In genomic region chr7:111364413-111364812, GRCh38 we compare ENCODE assay signal across 16 cellular contexts.
DNase-seq lines count a peak whose midpoint lies in the region; ATAC-seq and TF ChIP-seq lines count a peak whose summit lies in the region.
"Had no signal": no experiment of that assay in that cellular context is flagged by ENCODE, and none has a peak within 500 bp of the region (broad histone marks: within the 10 kb centered on the region; RNA-seq: fewer than 3 reads in every experiment).

No MANE protein-coding gene starts in this region.

- H3K9ac ChIP-seq in SK-N-SH, result no peak overlapping the region

- ATAC-seq in esophagus mucosa (peak; percentile 98), left ventricle myocardium superior (no peak)
- ATAC-seq: activated CD4-positive, CD25-positive, alpha-beta regulatory T cell treated with anti-CD3 and anti-CD28 coated beads, Interleukin-2, amount 50 U/mL, for 24 hours; natural killer cell treated with Interleukin-12 subunit alpha and Interleukin-12 subunit beta and Interleukin-15 and Interleukin-18, amount 100 ng/mL, for 72 hours; Panc1 had no signal

- H3K4me1 ChIP-seq in SK-N-SH (ENCODE audit: control insufficient read depth in 1 of 2, insufficient read depth in 2 of 2, low read depth in 1 of 2, low read length in 1 of 2), result peaks cover 0 to 15% of the 10 kb centered on the region in 2 experiments; a peak in 2 of 4 replicates
- peaks cover 0 to 22% (median 4%) of the 10 kb centered on the region in 3 donors for H3K4me1 ChIP-seq in esophagus squamous epithelium

- H3K9me3 ChIP-seq in SK-N-SH (no peaks in the 10 kb centered on the region), esophagus squamous epithelium (no peaks in the 10 kb centered on the region)

- H3K27me3 ChIP-seq in SK-N-SH (ENCODE audit: insufficient read depth) (no peaks in the 10 kb centered on the region), esophagus squamous epithelium (no peaks in the 10 kb centered on the region)

- H3K27ac Mint-ChIP-seq in immature natural killer cell, result no peak overlapping the region
- H3K27ac Mint-ChIP-seq: natural killer cell treated with Interleukin-12 subunit alpha and Interleukin-12 subunit beta and Interleukin-15 and Interleukin-18, amount 100 ng/mL, for 72 hours had no signal

- H4K20me1 ChIP-seq in SK-N-SH (ENCODE audit: insufficient read depth), result no peaks in the 10 kb centered on the region

- peaks cover 0 to 6% (median 0%) of the 10 kb centered on the region in 6 donors for H3K9me3 Mint-ChIP-seq in immature natural killer cell

- DNase-seq in HCEC 1CT (peak; percentile 74), SK-N-SH (no peak), retinal pigment epithelial cell (ENCODE audit: low read depth) (peak; percentile 23), left ventricle myocardium superior (no peak), esophagus squamous epithelium (lab: John Stamatoyannopoulos, UW) (no peak), NCI-H1930 (lab: John Stamatoyannopoulos, UW) (no peak), immature natural killer cell (no peak)
- DNase-seq: NCI-H2081; NCI-H526 treated with DMSO at 0.1 percent for 48 hours; retina; stimulated activated CD4-positive, alpha-beta T cell treated with anti-CD3 and anti-CD28 coated beads, Interleukin-1b, Interleukin-23, amount 100 ng/mL, for 48 hours had no signal

- TF ChIP-seq EP300 in SK-N-SH (IDR thresholded peaks at IDR 0.05; ENCODE audit: borderline replicate concordance in 1 of 2, low read depth in 1 of 2, low read length in 1 of 2), result no peak

- POLR2A ChIA-PET in SK-N-SH (lab: Yijun Ruan, JAX), result no interaction called here

- H3F3A ChIP-seq in SK-N-SH (replicated peaks; ENCODE audit: insufficient read depth), result no peaks in the 10 kb centered on the region

- CTCF ChIA-PET in SK-N-SH (lab: Yijun Ruan, JAX), result interaction anchor here (1.8 kb wide), 1 partner anchor 14 kb away, joined by 4 read pairs; no protein-coding TSS in a partner anchor

- H2AFZ ChIP-seq in SK-N-SH (ENCODE audit: low read depth), result no peak overlapping the region

- H3K4me1 Mint-ChIP-seq in immature natural killer cell, result no peaks in the 10 kb centered on the region

- H3K79me2 ChIP-seq in SK-N-SH (ENCODE audit: insufficient read depth), result no peaks in the 10 kb centered on the region

- H3K27ac ChIP-seq in SK-N-SH (ENCODE audit: low read depth in 2 of 2, low read length in 1 of 2) (peak overlapping the region in 1 of 2 experiments; percentile 60; a peak in 1 of 4 replicates), esophagus squamous epithelium (peak overlapping the region in 2 of 4 donors; percentile 18 to 61)

- WGBS in SK-N-SH (ENCODE audit: low lambda C conversion rate), result 42% methylated on average over 6 of the region's 6 CpGs
- 34 to 50% methylated on average over 6 of the region's 6 CpGs for WGBS in esophagus squamous epithelium, 2 donors

- peaks cover 0 to 4% (median 3%) of the 10 kb centered on the region in 3 donors for H3K36me3 Mint-ChIP-seq in immature natural killer cell
- H3K36me3 Mint-ChIP-seq: natural killer cell treated with Interleukin-12 subunit alpha and Interleukin-12 subunit beta and Interleukin-15 and Interleukin-18, amount 100 ng/mL, for 72 hours had no signal

- no peak overlapping the region for H3K4me2 ChIP-seq in SK-N-SH

- H3K9me2 ChIP-seq in SK-N-SH, result no peaks in the 10 kb centered on the region

- TF ChIP-seq RAD21 in SK-N-SH (IDR thresholded peaks at IDR 0.05; ENCODE audit: low read length), result no peak

- no peaks in the 10 kb centered on the region for H3K27me3 Mint-ChIP-seq in immature natural killer cell (ENCODE audit: low read depth in 3 of 3)
- H3K27me3 Mint-ChIP-seq: natural killer cell treated with Interleukin-12 subunit alpha and Interleukin-12 subunit beta and Interleukin-15 and Interleukin-18, amount 100 ng/mL, for 72 hours had no signal

- no peak overlapping the region for H3K4me3 ChIP-seq in SK-N-SH (ENCODE audit: low read depth in 2 of 2, low read length in 1 of 2)
- H3K4me3 ChIP-seq in retinal pigment epithelial cell (ENCODE audit: low read length), result no peak overlapping the region
- no peak overlapping the region for H3K4me3 ChIP-seq in esophagus squamous epithelium
- H3K4me3 ChIP-seq: lung had no signal

- no peak for TF ChIP-seq POLR2A in esophagus squamous epithelium (IDR thresholded peaks at IDR 0.05)

- TF ChIP-seq CTCF in SK-N-SH (IDR thresholded peaks at IDR 0.05) (no peak), retinal pigment epithelial cell (conservative IDR thresholded peaks at IDR 0.05; ENCODE audit: low read depth, low read length) (no peak), esophagus squamous epithelium (IDR thresholded peaks at IDR 0.05) (no peak)

- H3K36me3 ChIP-seq in SK-N-SH (replicated peaks in 1 of 2; ENCODE audit: control insufficient read depth in 1 of 2, insufficient read depth in 2 of 2, low read length in 1 of 2) (no peaks in the 10 kb centered on the region), esophagus squamous epithelium (no peaks in the 10 kb centered on the region)

- no peak overlapping the region for H3K4me3 Mint-ChIP-seq in immature natural killer cell
- H3K4me3 Mint-ChIP-seq: natural killer cell treated with Interleukin-12 subunit alpha and Interleukin-12 subunit beta and Interleukin-15 and Interleukin-18, amount 100 ng/mL, for 72 hours had no signal

- intact Hi-C loops in left ventricle myocardium superior (cut with micrococcal nuclease), result no loop called here
- intact Hi-C loops in esophagus squamous epithelium (cut with DNase I), result no loop called here

TF ChIP-seq in SK-N-SH, 30 proteins besides CTCF, POLR2A, EP300 and RAD21:
- peak; percentile 65 for TF ChIP-seq TCF12 (IDR thresholded peaks at IDR 0.05)
- TF ChIP-seq FOXM1 (IDR thresholded peaks at IDR 0.05; ENCODE audit: low read depth), result no peak
- TF ChIP-seq FOSL2 (IDR thresholded peaks at IDR 0.05; ENCODE audit: borderline replicate concordance, low read depth), result peak; percentile 70; the same call in 1 of the 2 replicates
- TF ChIP-seq JUND (IDR thresholded peaks at IDR 0.05), result peak; percentile 64; the same call in 1 of the 2 replicates
- TF ChIP-seq RCOR1 (IDR thresholded peaks at IDR 0.05; ENCODE audit: low read length), result no peak
- no peak for TF ChIP-seq GATA2 (CRISPR knock-in tag; IDR thresholded peaks at IDR 0.05)
TF ChIP-seq in SK-N-SH: peak in this region for 3.

Comparison
In these comparisons a context has a peak if more than half of its experiments do, and no peak if none do; other contexts are left out.
1. DNase-seq: peak in HCEC 1CT (single experiment) and retinal pigment epithelial cell (single experiment); none in SK-N-SH (single experiment), left ventricle myocardium superior (single experiment), esophagus squamous epithelium (single experiment), NCI-H1930 (0 of 2) and immature natural killer cell (0 of 3).